12 cellular contexts compared by ENCODE assay signal in the genomic region with DNA sequence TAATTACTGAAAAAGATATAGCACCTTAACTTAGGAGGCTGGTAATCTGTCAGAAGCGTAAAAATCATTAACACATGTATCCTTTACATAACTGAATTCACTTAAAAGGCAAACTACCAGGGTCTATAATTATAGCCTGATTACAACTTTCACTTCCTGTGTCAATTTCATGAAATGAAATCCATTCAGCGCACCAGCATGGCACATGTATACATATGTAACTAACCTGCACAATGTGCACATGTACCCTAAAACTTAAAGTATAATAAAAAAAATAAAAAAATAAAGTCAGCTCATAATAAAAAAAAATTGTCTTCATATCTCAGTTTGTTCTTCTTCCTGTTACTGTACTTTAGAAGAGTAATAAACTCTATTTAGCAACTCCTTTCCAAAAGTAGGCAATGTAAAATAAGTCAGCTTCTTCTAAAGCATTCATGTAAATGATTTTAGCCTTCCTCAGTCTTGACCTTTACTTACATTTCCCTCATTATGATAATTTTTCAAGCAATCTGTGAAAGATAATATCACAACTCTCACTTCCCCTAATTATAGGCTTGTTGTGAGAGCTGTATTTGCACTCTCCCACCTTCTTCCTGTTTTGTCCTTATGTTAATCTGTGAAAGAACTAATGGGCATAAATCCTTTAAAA. TPM values are rescaled to one million over a fixed set of nuclear protein-coding genes. Genes with fewer than 3 reads are reported as not detected.
DNase-seq lines count a peak whose midpoint lies in the region; ATAC-seq and TF ChIP-seq lines count a peak whose summit lies in the region.
"Had no signal": no experiment of that assay in that cellular context is flagged by ENCODE, and none has a peak within 500 bp of the region (broad histone marks: within the 10 kb centered on the region; RNA-seq: fewer than 3 reads in every experiment).

No MANE protein-coding gene starts in this region.

- H3K36me3 ChIP-seq in SU-DHL-6 (ENCODE audit: low read length) (peaks cover 3% of the 10 kb centered on the region; the same call in 1 of the 2 replicates), testis (ENCODE audit: low read depth, missing control alignments) (no peaks in the 10 kb centered on the region)
- H3K36me3 ChIP-seq: lower lobe of right lung, SJSA1 had no signal

- no peak for DNase-seq in NCI-H2107 treated with DMSO at 0.1 percent for 48 hours (lab: John Stamatoyannopoulos, UW; ENCODE audit: unreplicated experiment)
- DNase-seq in testis = no peak
- no peak for DNase-seq in foreskin fibroblast
- DNase-seq in stimulated activated CD8-positive, alpha-beta memory T cell treated with anti-CD3 and anti-CD28 coated beads, Interleukin-4, amount 100 ng/mL, for 48 hours = no peak
- DNase-seq: lower lobe of right lung had no signal

- 68 to 78% methylated on average over 2 of the region's 2 CpGs for WGBS in testis, 2 donors

- H4K20me1 ChIP-seq in SU-DHL-6 (ENCODE audit: low read depth, low read length) = no peaks in the 10 kb centered on the region

- no peaks in the 10 kb centered on the region for H3K4me1 ChIP-seq in testis
- H3K4me1 ChIP-seq: lower lobe of right lung, SJSA1 had no signal

- H3K9ac ChIP-seq in SU-DHL-6 (ENCODE audit: low read length) = peak overlapping the region; percentile 60

- no peak for TF ChIP-seq POLR2A in testis (IDR thresholded peaks at IDR 0.05)

- no peaks in the 10 kb centered on the region for H3K9me2 ChIP-seq in SU-DHL-6 (replicated peaks; ENCODE audit: insufficient read depth, low read length)

- H3K27ac ChIP-seq in SU-DHL-6 (ENCODE audit: low read depth, low read length) (peak overlapping the region; percentile 98), testis (no peak overlapping the region)
- H3K27ac ChIP-seq: epithelial cell of prostate, lower lobe of right lung, SJSA1, skin epidermis had no signal

- H3K79me2 ChIP-seq in SU-DHL-6 (ENCODE audit: insufficient read depth, low read length) = no peaks in the 10 kb centered on the region

- peak overlapping the region; percentile 100 for H3K4me2 ChIP-seq in SU-DHL-6 (ENCODE audit: low read depth, low read length, poor library complexity, severe bottlenecking)

- H3K9me3 ChIP-seq in SU-DHL-6 (ENCODE audit: insufficient read depth, low read length) (no peaks in the 10 kb centered on the region), testis (no peaks in the 10 kb centered on the region)
- H3K9me3 ChIP-seq: lower lobe of right lung, SJSA1 had no signal

- H3K27me3 ChIP-seq in SU-DHL-6 (ENCODE audit: low read length) (no peaks in the 10 kb centered on the region), testis (no peaks in the 10 kb centered on the region)
- H3K27me3 ChIP-seq: SJSA1 had no signal

- ATAC-seq in GM18517 (IDR thresholded peaks at IDR 0.05; ENCODE audit: unreplicated experiment) (peak; percentile 99), GM21619 (IDR thresholded peaks at IDR 0.05; ENCODE audit: unreplicated experiment) (peak; percentile 94), HG03439 (IDR thresholded peaks at IDR 0.05; ENCODE audit: unreplicated experiment) (peak; percentile 81)

- intact Hi-C loops in testis (cut with DNase I; ENCODE audit: low total_unique reads) = no loop called here

- peak overlapping the region; percentile 47 for H3K4me3 ChIP-seq in SU-DHL-6 (ENCODE audit: insufficient read depth, low read length, poor library complexity, severe bottlenecking)
- H3K4me3 ChIP-seq in testis = no peak overlapping the region
- H3K4me3 ChIP-seq in foreskin fibroblast (ENCODE audit: low read depth in 1 of 2, low read length in 2 of 2) = no peak overlapping the region
- H3K4me3 ChIP-seq: lower lobe of right lung, SJSA1, skin epidermis had no signal

- no peak for TF ChIP-seq CTCF in SU-DHL-6 (IDR thresholded peaks at IDR 0.05; ENCODE audit: insufficient read depth, low read length, poor library complexity, severe bottlenecking)
- no peak for TF ChIP-seq CTCF in testis (IDR thresholded peaks at IDR 0.05)
- no peak for TF ChIP-seq CTCF in foreskin fibroblast (IDR thresholded peaks at IDR 0.05; ENCODE audit: low read depth, low read length)

- H3F3A ChIP-seq in SU-DHL-6 (ENCODE audit: insufficient read depth) = peaks cover 64% of the 10 kb centered on the region

- H2AFZ ChIP-seq in SU-DHL-6 (ENCODE audit: low read depth, low read length, severe bottlenecking) = no peak overlapping the region

RNA-seq across cellular contexts. Expression of a gene that starts 50.1 kb away (rescaled TPM):
- total RNA-seq in testis = 10 to 100 TPM in 1 of 2 donors, 1 to 10 TPM in 1; 10.0 to 12.2 TPM
- 8.4 TPM for polyA plus RNA-seq in testis (ENCODE audit: insufficient read depth, low read depth, low replicate concordance)
